In the genomic region with DNA sequence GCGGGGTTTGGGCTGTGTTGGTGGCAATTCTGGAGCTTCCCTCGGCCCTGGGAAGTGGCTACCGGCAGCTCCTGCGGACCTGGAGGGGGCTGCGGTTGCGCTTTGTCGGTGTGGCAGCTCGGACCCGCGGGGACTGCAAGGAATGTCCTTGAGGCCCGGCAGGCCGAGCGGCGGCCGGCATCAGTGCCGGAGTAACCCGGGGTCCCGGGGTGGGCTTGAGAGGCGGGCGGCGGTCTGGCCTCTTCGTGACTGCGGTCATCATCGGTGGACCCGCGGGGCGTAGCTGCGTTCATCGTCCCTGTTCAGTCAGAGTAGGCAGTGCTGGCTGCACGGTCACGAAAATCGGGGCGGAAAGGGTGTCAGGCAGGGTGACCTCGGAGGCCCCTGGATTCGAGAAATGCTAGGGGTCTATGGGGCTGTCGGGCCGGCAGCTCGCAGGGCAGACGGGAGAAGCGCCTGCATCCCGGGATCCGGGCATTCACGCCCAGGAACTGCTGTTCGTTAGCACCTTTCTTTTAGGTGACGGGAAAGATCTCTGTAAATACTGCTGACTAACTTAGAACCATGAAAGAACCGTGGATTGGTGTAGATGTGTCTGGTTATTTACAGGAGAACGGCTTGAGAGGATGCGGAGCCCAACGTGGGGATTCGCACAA, we compare ENCODE assay signal across 8 cellular contexts. TPM values are rescaled to one million over a fixed set of nuclear protein-coding genes. Genes with fewer than 3 reads are reported as not detected.
DNase-seq lines count a peak whose midpoint lies in the region; ATAC-seq, FAIRE-seq and TF ChIP-seq lines count a peak whose summit lies in the region.

No MANE protein-coding gene starts in this region.

- H3K27ac Mint-ChIP-seq in T-helper 2 cell treated with Interferon-gamma antibody and Interleukin-4, amounts not matched to agents 5 μg/mL and 100 μg/mL, for 36 hours, result no peak overlapping the region

- WGBS in mesenchymal stem cell, result under 1% methylated on average over 46 of the region's 50 CpGs

- peak overlapping the region in 1 of 2 experiments; percentile 10 for H3K23ac ChIP-seq in mesenchymal stem cell (ENCODE audit: low read length in 2 of 2)

- peaks cover 36% of the 10 kb centered on the region for H3K4me1 Mint-ChIP-seq in T-helper 2 cell treated with Interferon-gamma antibody and Interleukin-4, amounts not matched to agents 5 μg/mL and 100 μg/mL, for 36 hours (ENCODE audit: low read depth)

- H2BK12ac ChIP-seq in mesenchymal stem cell (ENCODE audit: low read length in 2 of 2), result peak overlapping the region; percentile 90 to 93

- no peaks in the 10 kb centered on the region for H3K79me1 ChIP-seq in mesenchymal stem cell (replicated peaks; ENCODE audit: low read length, poor library complexity, severe bottlenecking)

- H3K9ac ChIP-seq in mesenchymal stem cell (ENCODE audit: low read length), result peak overlapping the region; percentile 91

- H3K14ac ChIP-seq in mesenchymal stem cell (ENCODE audit: low read length in 2 of 2), result peak overlapping the region; percentile 80 to 97

- intact Hi-C loops in dorsolateral prefrontal cortex (cut with DNase I), result loop anchor here (1.0 to 10.0 kb wide), 7 partner anchors 100 to 653 kb away; a partner anchor contains a TSS

- H2BK15ac ChIP-seq in mesenchymal stem cell (ENCODE audit: low read depth, poor library complexity, severe bottlenecking), result peak overlapping the region; percentile 93

- peak overlapping the region in 58 of 59 donors; percentile 51 to 98 (median 93) for H3K27ac ChIP-seq in dorsolateral prefrontal cortex
- peak overlapping the region; percentile 80 for H3K27ac ChIP-seq in mesenchymal stem cell (ENCODE audit: low read length, poor library complexity, severe bottlenecking)

- no peaks in the 10 kb centered on the region for H3K27me3 ChIP-seq in dorsolateral prefrontal cortex
- no peaks in the 10 kb centered on the region for H3K27me3 ChIP-seq in mesenchymal stem cell (ENCODE audit: control insufficient read depth in 1 of 2, insufficient read depth in 1 of 2, low read length in 2 of 2)

- no peaks in the 10 kb centered on the region for H3K9me3 Mint-ChIP-seq in T-helper 2 cell treated with Interferon-gamma antibody and Interleukin-4, amounts not matched to agents 5 μg/mL and 100 μg/mL, for 36 hours

- peak overlapping the region; percentile 95 to 98 for H3K18ac ChIP-seq in mesenchymal stem cell (ENCODE audit: low read depth in 1 of 2, low read length in 2 of 2)

- H3K27me3 Mint-ChIP-seq in T-helper 2 cell treated with Interferon-gamma antibody and Interleukin-4, amounts not matched to agents 5 μg/mL and 100 μg/mL, for 36 hours (ENCODE audit: low read depth), result no peaks in the 10 kb centered on the region

- H3K36me3 Mint-ChIP-seq in T-helper 2 cell treated with Interferon-gamma antibody and Interleukin-4, amounts not matched to agents 5 μg/mL and 100 μg/mL, for 36 hours (ENCODE audit: low read depth), result peaks cover 21% of the 10 kb centered on the region

- ATAC-seq in HG02642 (IDR thresholded peaks at IDR 0.05; ENCODE audit: poor library complexity, unreplicated experiment), result peak; percentile 4
- ATAC-seq in stimulated activated naive CD8-positive, alpha-beta T cell treated with anti-CD3 and anti-CD28 coated beads, Interleukin-15, Interleukin-2, amounts not matched to agents 100 U/mL and 50 U/mL, for 24 hours, result no peak

- H2AK5ac ChIP-seq in mesenchymal stem cell (ENCODE audit: low read length, severe bottlenecking), result no peak overlapping the region

- H2AFZ ChIP-seq in mesenchymal stem cell (ENCODE audit: low read depth, low read length), result no peak overlapping the region

- peak overlapping the region; percentile 75 to 100 for H3K4ac ChIP-seq in mesenchymal stem cell (ENCODE audit: low read depth in 1 of 2, low read length in 2 of 2)

- H3K4me3 ChIP-seq in dorsolateral prefrontal cortex (peak overlapping the region; percentile 60 to 100 (median 93)), mesenchymal stem cell (ENCODE audit: insufficient read depth in 1 of 2, low read depth in 1 of 2, low read length in 2 of 2) (peak overlapping the region; percentile 84 to 93)

- DNase-seq in ELF-1 (ENCODE audit: low read depth, low spot score), result peak; percentile 48
- peak; percentile 42 for DNase-seq in T-helper 2 cell treated with Interferon-gamma antibody and Interleukin-4, amounts not matched to agents 5 μg/mL and 100 μg/mL, for 36 hours (ENCODE audit: low spot score)
- peak; percentile 24 to 67 (median 42) for DNase-seq in dorsolateral prefrontal cortex
- DNase-seq in mesenchymal stem cell, result no peak
- peak; percentile 37 for DNase-seq in stimulated activated naive CD8-positive, alpha-beta T cell treated with anti-CD3 and anti-CD28 coated beads, Interleukin-15, Interleukin-2, amounts not matched to agents 100 U/mL and 50 U/mL, for 24 hours
- no peak for DNase-seq in NCI-H1105 (lab: John Stamatoyannopoulos, UW)
- no peak for DNase-seq in frontal cortex (ENCODE audit: low spot score in 2 of 2)

- peak overlapping the region; percentile 87 for H2BK5ac ChIP-seq in mesenchymal stem cell (ENCODE audit: low read depth, low read length, poor library complexity, severe bottlenecking)

- peak overlapping the region; percentile 64 for H4K8ac ChIP-seq in mesenchymal stem cell (ENCODE audit: low read length)

- peaks cover 0 to 5% of the 10 kb centered on the region in 2 experiments for H3K36me3 ChIP-seq in mesenchymal stem cell (ENCODE audit: control insufficient read depth in 1 of 2, insufficient read depth in 2 of 2, low read depth in 1 of 2, low read length in 2 of 2)

- H3K4me1 ChIP-seq in mesenchymal stem cell (ENCODE audit: control insufficient read depth, insufficient read depth, low read depth, low read length), result no peaks in the 10 kb centered on the region

- H2BK120ac ChIP-seq in mesenchymal stem cell (ENCODE audit: low read depth, low read length), result peak overlapping the region; percentile 97

- TF ChIP-seq CTCF in dorsolateral prefrontal cortex (IDR thresholded peaks at IDR 0.05 in 54 of 56, conservative IDR thresholded peaks at IDR 0.05 in 2 of 56; ENCODE audit: low read depth in 1 of 56, partially characterized antibody in 56 of 56), result no peak

- H3K9me3 ChIP-seq in mesenchymal stem cell (ENCODE audit: control insufficient read depth, low read length), result no peaks in the 10 kb centered on the region

- H4K91ac ChIP-seq in mesenchymal stem cell (ENCODE audit: low read length), result peak overlapping the region; percentile 97

- no peak for FAIRE-seq in frontal cortex (lab: Jason Lieb, UNC)

- H3K4me2 ChIP-seq in mesenchymal stem cell (ENCODE audit: low read length, poor library complexity, severe bottlenecking), result peak overlapping the region; percentile 45

- H3K4me3 Mint-ChIP-seq in T-helper 2 cell treated with Interferon-gamma antibody and Interleukin-4, amounts not matched to agents 5 μg/mL and 100 μg/mL, for 36 hours, result no peak overlapping the region

RNA-seq across cellular contexts. Expression of a gene that starts 0.5 kb away (rescaled TPM):
- total RNA-seq in dorsolateral prefrontal cortex, result 100 to 1,000 TPM in 23 of 120 experiments, 10 to 100 TPM in 97; 34.4 to 162 (median 84.8) TPM
- 97.7 TPM for polyA plus RNA-seq in mesenchymal stem cell (2013, experiment 1 of 2)
- 98.7 TPM for polyA plus RNA-seq in mesenchymal stem cell (2013, experiment 2 of 2)
- 519 TPM for total RNA-seq in frontal cortex

Comparison
In these comparisons a context has a peak if more than half of its experiments do, and no peak if none do; other contexts are left out.
1. DNase-seq: peak in ELF-1 (single experiment), T-helper 2 cell treated with Interferon-gamma antibody and Interleukin-4, amounts not matched to agents 5 μg/mL and 100 μg/mL, for 36 hours (single experiment), dorsolateral prefrontal cortex (10 of 10) and stimulated activated naive CD8-positive, alpha-beta T cell treated with anti-CD3 and anti-CD28 coated beads, Interleukin-15, Interleukin-2, amounts not matched to agents 100 U/mL and 50 U/mL, for 24 hours (single experiment); none in mesenchymal stem cell (single experiment), NCI-H1105 (single experiment) and frontal cortex (0 of 2).